ENCODE assay signal across 10 cellular contexts in genomic region chr14:104843442-104844305, GRCh38. TPM values are rescaled to one million over a fixed set of nuclear protein-coding genes. Genes with fewer than 3 reads are reported as not detected.
DNase-seq lines count a peak whose midpoint lies in the region; ATAC-seq, FAIRE-seq and TF ChIP-seq lines count a peak whose summit lies in the region.
"Had no signal": no experiment of that assay in that cellular context is flagged by ENCODE, and none has a peak within 500 bp of the region (broad histone marks: within the 10 kb centered on the region; RNA-seq: fewer than 3 reads in every experiment).

No MANE protein-coding gene starts in this region.

- no peak overlapping the region for H3K4me3 ChIP-seq in RWPE2 (ENCODE audit: severe bottlenecking)
- H3K4me3 ChIP-seq in right atrium auricular region, result peak overlapping the region; percentile 26 to 49
- H3K4me3 ChIP-seq: GM12878 had no signal

- H3K4me1 ChIP-seq in RWPE2 (ENCODE audit: insufficient read depth, poor library complexity, severe bottlenecking) (no peaks in the 10 kb centered on the region), right atrium auricular region (peaks cover 0 to 20% of the 10 kb centered on the region in 2 donors)

- intact Hi-C loops in posterior cingulate gyrus (cut with DNase I), result no loop called here

- H3K9me3 ChIP-seq in RWPE2 (ENCODE audit: severe bottlenecking) (no peaks in the 10 kb centered on the region), right atrium auricular region (no peaks in the 10 kb centered on the region)

- no peaks in the 10 kb centered on the region for H3K36me3 ChIP-seq in RWPE2 (ENCODE audit: low read depth)
- no peaks in the 10 kb centered on the region for H3K36me3 ChIP-seq in right atrium auricular region

- no peak for FAIRE-seq in D721Med (lab: Jason Lieb, UNC)
- FAIRE-seq: GM12878 had no signal

- TF ChIP-seq CTCF in D721Med (IDR thresholded peaks at IDR 0.05; ENCODE audit: insufficient read depth, missing control alignments), result no peak
- no peak for TF ChIP-seq CTCF in RWPE2 (IDR thresholded peaks at IDR 0.05; ENCODE audit: poor library complexity, severe bottlenecking)
- no peak for TF ChIP-seq CTCF in right atrium auricular region (IDR thresholded peaks at IDR 0.05)

- peak; percentile 56 for ATAC-seq in RWPE2 (ENCODE audit: low read depth)
- ATAC-seq in GM21381 (IDR thresholded peaks at IDR 0.05; ENCODE audit: unreplicated experiment), result no peak
- ATAC-seq in GM21529 (IDR thresholded peaks at IDR 0.05; ENCODE audit: unreplicated experiment), result no peak
- ATAC-seq: GM12878, natural killer cell had no signal

- DNase-seq in D721Med (ENCODE audit: insufficient read length, low spot score) (peak; percentile 3), RWPE2 (ENCODE audit: low spot score) (peak; percentile 65), right atrium auricular region (ENCODE audit: low spot score) (no peak), posterior cingulate gyrus (peak in 6 of 10 donors; percentile 53 to 93 (median 78)), GF-D8 (lab: John Stamatoyannopoulos, UW) (no peak), activated gamma-delta T cell treated with Interleukin-2 at 50 U/mL for 16 hours (no peak)
- DNase-seq: natural killer cell had no signal

- H3K27me3 ChIP-seq in RWPE2 (ENCODE audit: insufficient read depth, poor library complexity, severe bottlenecking) (peaks cover 81% of the 10 kb centered on the region), right atrium auricular region (peaks cover 6 to 14% of the 10 kb centered on the region in 2 donors)

- H3K27ac ChIP-seq in RWPE2 (ENCODE audit: poor library complexity, severe bottlenecking), result no peak overlapping the region
- H3K27ac ChIP-seq in right atrium auricular region, result no peak overlapping the region

RNA-seq across cellular contexts. Expression of gene CEP170B, which starts 21.4 kb away (rescaled TPM):
- total RNA-seq in right atrium auricular region, result 10 to 100 TPM in 1 of 2 donors, 1 to 10 TPM in 1; 7.9 to 15.1 TPM

RNA-seq across cellular contexts. Expression of gene ZBTB42, which starts 42.8 kb away (rescaled TPM):
- 1 to 10 TPM; 8.5 to 9.0 TPM for total RNA-seq in right atrium auricular region

RNA-seq across cellular contexts. Expression of gene AKT1, which starts 48.1 kb away (rescaled TPM):
- 10 to 100 TPM; 77.7 to 93.8 TPM for total RNA-seq in right atrium auricular region

Comparison
In these comparisons a context has a peak if more than half of its experiments do, and no peak if none do; other contexts are left out.
1. DNase-seq: peak in D721Med (single experiment), RWPE2 (single experiment) and posterior cingulate gyrus (6 of 10); none in right atrium auricular region (single experiment), GF-D8 (single experiment) and activated gamma-delta T cell treated with Interleukin-2 at 50 U/mL for 16 hours (single experiment).